Comparison of ENCODE assay signal across 28 cellular contexts in the genomic region with DNA sequence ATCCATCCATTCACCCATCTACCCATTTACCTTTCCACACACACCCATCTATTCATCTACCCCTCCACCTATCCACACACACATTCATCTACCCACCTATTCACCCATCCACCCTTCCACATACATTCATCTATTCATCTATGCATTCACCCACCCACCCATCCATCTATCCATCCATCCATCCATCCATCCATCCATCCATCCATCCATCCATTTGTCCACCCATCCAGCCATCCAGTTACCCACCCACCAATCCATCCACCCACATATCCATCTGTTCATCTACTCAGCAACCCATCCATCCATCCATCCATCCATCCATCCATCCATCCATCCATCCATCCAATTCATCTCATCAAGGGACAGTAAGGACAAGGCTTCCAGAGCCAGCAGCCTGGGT.
"Had no signal": no experiment of that assay in that cellular context is flagged by ENCODE, and none has a peak within 500 bp of the region (broad histone marks: within the 10 kb centered on the region; RNA-seq: fewer than 3 reads in every experiment).

No MANE protein-coding gene starts in this region.

- H3K36me3 Mint-ChIP-seq: activated CD4-positive, alpha-beta memory T cell treated with anti-CD3 and anti-CD28 coated beads for 36 hours; activated naive CD4-positive, alpha-beta T cell treated with anti-CD3 and anti-CD28 coated beads, Interleukin-2, amount 10 ng/mL, durations not matched to agents 7 days and 5 days; activated naive CD4-positive, alpha-beta T cell treated with anti-CD3 and anti-CD28 coated beads, Interleukin-2, amount 50 U/mL, for 24 hours; activated naive CD8-positive, alpha-beta T cell; activated naive CD8-positive, alpha-beta T cell treated with anti-CD3 and anti-CD28 coated beads, Interleukin-2, amount 10 ng/mL, durations not matched to agents 7 days and 5 days had no signal

- ATAC-seq: activated CD8-positive, alpha-beta T cell treated with anti-CD3 and anti-CD28 coated beads for 36 hours; activated naive CD8-positive, alpha-beta T cell treated with anti-CD3 and anti-CD28 coated beads, Interleukin-2, amount 50 U/mL, for 24 hours had no signal

- H3K9me3 Mint-ChIP-seq: activated B cell treated with CpG ODN at 0.5 μM for 24 hours; activated CD4-positive, alpha-beta memory T cell treated with anti-CD3 and anti-CD28 coated beads for 36 hours; activated CD4-positive, alpha-beta T cell treated with anti-CD3 and anti-CD28 coated beads, Interleukin-2, amount 10 ng/mL, durations not matched to agents 24 days and 14 days; activated CD8-positive, alpha-beta T cell treated with anti-CD3 and anti-CD28 coated beads for 36 hours; activated naive CD4-positive, alpha-beta T cell treated with anti-CD3 and anti-CD28 coated beads, Interleukin-2, amount 10 ng/mL, durations not matched to agents 7 days and 5 days; activated naive CD4-positive, alpha-beta T cell treated with anti-CD3 and anti-CD28 coated beads, Interleukin-2, amount 50 U/mL, for 24 hours; activated naive CD8-positive, alpha-beta T cell treated with anti-CD3 and anti-CD28 coated beads, Interleukin-2, amount 10 ng/mL, durations not matched to agents 7 days and 5 days; activated naive CD8-positive, alpha-beta T cell treated with anti-CD3 and anti-CD28 coated beads, Interleukin-2, amount 50 U/mL, for 24 hours; activated T-cell treated with anti-CD3 and anti-CD28 coated beads, Interleukin-2, amount 50 U/mL, for 24 hours; central memory CD8-positive, alpha-beta T cell; T-helper 1 cell treated with Interleukin-12 subunit alpha and Interleukin-12 subunit beta and Interleukin-4 antibody, amounts not matched to agents 30 μg/mL and 1 μg/mL, for 36 hours; T-helper 2 cell treated with Interferon-gamma antibody and Interleukin-4, amounts not matched to agents 5 μg/mL and 100 μg/mL, for 36 hours had no signal

- H3K4me3 Mint-ChIP-seq: activated B cell treated with CpG ODN at 0.5 μM for 24 hours; activated CD4-positive, alpha-beta memory T cell treated with anti-CD3 and anti-CD28 coated beads for 36 hours; activated CD4-positive, alpha-beta T cell treated with anti-CD3 and anti-CD28 coated beads, Interleukin-2, amount 10 ng/mL, durations not matched to agents 24 days and 14 days; activated CD8-positive, alpha-beta T cell treated with anti-CD3 and anti-CD28 coated beads for 36 hours; activated naive CD4-positive, alpha-beta T cell treated with anti-CD3 and anti-CD28 coated beads, Interleukin-2, amount 10 ng/mL, durations not matched to agents 7 days and 5 days; activated naive CD4-positive, alpha-beta T cell treated with anti-CD3 and anti-CD28 coated beads, Interleukin-2, amount 50 U/mL, for 24 hours; activated naive CD8-positive, alpha-beta T cell; activated naive CD8-positive, alpha-beta T cell treated with anti-CD3 and anti-CD28 coated beads, Interleukin-2, amount 10 ng/mL, durations not matched to agents 7 days and 5 days; activated naive CD8-positive, alpha-beta T cell treated with anti-CD3 and anti-CD28 coated beads, Interleukin-2, amount 50 U/mL, for 24 hours; activated T-cell treated with anti-CD3 and anti-CD28 coated beads, Interleukin-2, amount 50 U/mL, for 24 hours; central memory CD8-positive, alpha-beta T cell; T-helper 1 cell treated with Interleukin-12 subunit alpha and Interleukin-12 subunit beta and Interleukin-4 antibody, amounts not matched to agents 30 μg/mL and 1 μg/mL, for 36 hours; T-helper 2 cell treated with Interferon-gamma antibody and Interleukin-4, amounts not matched to agents 5 μg/mL and 100 μg/mL, for 36 hours had no signal

- DNase-seq: activated B cell treated with CpG ODN at 0.5 μM for 24 hours; activated CD4-positive, alpha-beta T cell treated with anti-CD3 and anti-CD28 coated beads for 4 hours; activated CD4-positive, alpha-beta T cell treated with anti-CD3 and anti-CD28 coated beads, Interleukin-2, amount 10 ng/mL, durations not matched to agents 24 days and 14 days; activated CD4-positive, alpha-beta T cell treated with anti-CD3 and anti-CD28 coated beads, Interleukin-2, amount 50 U/mL, for 1 hour; activated CD4-positive, alpha-beta T cell treated with anti-CD3 and anti-CD28 coated beads, Interleukin-2, amount 50 U/mL, for 4 hours; activated CD4-positive, CD25-positive, alpha-beta regulatory T cell treated with anti-CD3 and anti-CD28 coated beads, Interleukin-2, amount 50 U/mL, for 72 hours; activated CD8-positive, alpha-beta T cell treated with anti-CD3 and anti-CD28 coated beads for 36 hours; activated effector memory CD4-positive, alpha-beta T cell treated with anti-CD3 and anti-CD28 coated beads, Interleukin-2, amount 50 U/mL, for 16 hours; activated gamma-delta T cell treated with Interleukin-2 at 50 U/mL for 16 hours; activated naive CD4-positive, alpha-beta T cell treated with Interleukin-2 at 50 U/mL for 16 hours; activated naive CD8-positive, alpha-beta T cell treated with anti-CD3 and anti-CD28 coated beads, Interleukin-2, amount 10 ng/mL, durations not matched to agents 7 days and 5 days; activated naive CD8-positive, alpha-beta T cell treated with anti-CD3 and anti-CD28 coated beads, Interleukin-2, amount 50 U/mL, for 24 hours; activated T-cell treated with anti-CD3 and anti-CD28 coated beads, Interleukin-2, amount 50 U/mL, for 24 hours; amygdala; anterior cingulate cortex; brain microvascular endothelial cell; caudate nucleus; cerebellar nuclear complex; T-helper 1 cell; T-helper 2 cell; T-helper 9 cell had no signal

- H3K27ac Mint-ChIP-seq: activated B cell treated with CpG ODN at 0.5 μM for 24 hours; activated CD4-positive, alpha-beta memory T cell treated with anti-CD3 and anti-CD28 coated beads for 36 hours; activated CD4-positive, alpha-beta T cell treated with anti-CD3 and anti-CD28 coated beads, Interleukin-2, amount 10 ng/mL, durations not matched to agents 24 days and 14 days; activated CD8-positive, alpha-beta T cell treated with anti-CD3 and anti-CD28 coated beads for 36 hours; activated naive CD4-positive, alpha-beta T cell treated with anti-CD3 and anti-CD28 coated beads, Interleukin-2, amount 10 ng/mL, durations not matched to agents 7 days and 5 days; activated naive CD4-positive, alpha-beta T cell treated with anti-CD3 and anti-CD28 coated beads, Interleukin-2, amount 50 U/mL, for 24 hours; activated naive CD8-positive, alpha-beta T cell; activated naive CD8-positive, alpha-beta T cell treated with anti-CD3 and anti-CD28 coated beads, Interleukin-2, amount 10 ng/mL, durations not matched to agents 7 days and 5 days; activated naive CD8-positive, alpha-beta T cell treated with anti-CD3 and anti-CD28 coated beads, Interleukin-2, amount 50 U/mL, for 24 hours; activated T-cell treated with anti-CD3 and anti-CD28 coated beads, Interleukin-2, amount 50 U/mL, for 24 hours; T-helper 1 cell treated with Interleukin-12 subunit alpha and Interleukin-12 subunit beta and Interleukin-4 antibody, amounts not matched to agents 30 μg/mL and 1 μg/mL, for 36 hours; T-helper 2 cell treated with Interferon-gamma antibody and Interleukin-4, amounts not matched to agents 5 μg/mL and 100 μg/mL, for 36 hours had no signal

- H3K4me1 Mint-ChIP-seq: activated B cell treated with CpG ODN at 0.5 μM for 24 hours; activated CD4-positive, alpha-beta T cell treated with anti-CD3 and anti-CD28 coated beads, Interleukin-2, amount 10 ng/mL, durations not matched to agents 24 days and 14 days; activated naive CD4-positive, alpha-beta T cell treated with anti-CD3 and anti-CD28 coated beads, Interleukin-2, amount 10 ng/mL, durations not matched to agents 7 days and 5 days; activated naive CD4-positive, alpha-beta T cell treated with anti-CD3 and anti-CD28 coated beads, Interleukin-2, amount 50 U/mL, for 24 hours; activated naive CD8-positive, alpha-beta T cell treated with anti-CD3 and anti-CD28 coated beads, Interleukin-2, amount 10 ng/mL, durations not matched to agents 7 days and 5 days; activated naive CD8-positive, alpha-beta T cell treated with anti-CD3 and anti-CD28 coated beads, Interleukin-2, amount 50 U/mL, for 24 hours; central memory CD8-positive, alpha-beta T cell had no signal
